In genomic region chr10:6181249-6181648, GRCh38 we compare ENCODE assay signal across 26 cellular contexts.
"Had no signal": no experiment of that assay in that cellular context is flagged by ENCODE, and none has a peak within 500 bp of the region (broad histone marks: within the 10 kb centered on the region; RNA-seq: fewer than 3 reads in every experiment).

No MANE protein-coding gene starts in this region.

- H3K27ac ChIP-seq: neural progenitor cell, neutrophil, parathyroid adenoma, right atrium auricular region, skin epidermis, thyroid gland, transverse colon, upper lobe of left lung, vagina had no signal

- H3K4me3 ChIP-seq: left ventricle myocardium inferior, lung, neural progenitor cell, right atrium auricular region, right lobe of liver, skin epidermis, thyroid gland, transverse colon, upper lobe of left lung, vagina had no signal

- H3K4me1 ChIP-seq: neural progenitor cell, parathyroid adenoma had no signal

- H3K9me3 ChIP-seq: left ventricle myocardium inferior, neutrophil, right atrium auricular region, right lobe of liver, thyroid gland, transverse colon, upper lobe of left lung, vagina had no signal

- ATAC-seq: natural killer cell, right lobe of liver had no signal

- H3K9me3 Mint-ChIP-seq: mesothelial cell of epicardium; natural killer cell; nephron progenitor cell; neural progenitor cell; stimulated activated naive CD8-positive, alpha-beta T cell treated with anti-CD3 and anti-CD28 coated beads, Interleukin-15, Interleukin-2, amounts not matched to agents 100 ng/mL and 50 ng/mL, for 24 hours had no signal

- DNase-seq: islet precursor cell; left ventricle myocardium inferior; mesendoderm; naive B cell; natural killer cell; nephron progenitor cell; occipital lobe; right lobe of liver; stimulated activated CD4-positive, alpha-beta T cell treated with anti-CD3 and anti-CD28 coated beads, Interleukin-12 subunit alpha, Interleukin-12 subunit beta, amount 100 ng/mL, for 4 hours; stimulated activated CD4-positive, alpha-beta T cell treated with anti-CD3 and anti-CD28 coated beads, Interleukin-15, amount 100 ng/mL, for 24 hours; stimulated activated CD4-positive, alpha-beta T cell treated with anti-CD3 and anti-CD28 coated beads, Interleukin-2, amount 100 ng/mL, for 24 hours; stimulated activated CD4-positive, alpha-beta T cell treated with anti-CD3 and anti-CD28 coated beads, Interleukin-4, amount 100 ng/mL, for 1 hour; stimulated activated naive CD4-positive, alpha-beta T cell; substantia nigra; thyroid gland; transverse colon; upper lobe of left lung had no signal

- H3K27ac Mint-ChIP-seq: mesothelial cell of epicardium; natural killer cell; stimulated activated naive CD8-positive, alpha-beta T cell treated with anti-CD3 and anti-CD28 coated beads, Interleukin-15, Interleukin-2, amounts not matched to agents 100 ng/mL and 50 ng/mL, for 24 hours had no signal

- H3K36me3 Mint-ChIP-seq: mesothelial cell of epicardium, naive B cell, natural killer cell, neural progenitor cell had no signal

- H3K9ac ChIP-seq: neural progenitor cell, parathyroid adenoma had no signal

- H3K27me3 Mint-ChIP-seq: naive B cell; stimulated activated naive CD8-positive, alpha-beta T cell treated with anti-CD3 and anti-CD28 coated beads, Interleukin-15, Interleukin-2, amounts not matched to agents 100 ng/mL and 50 ng/mL, for 24 hours had no signal

- H3K4me3 Mint-ChIP-seq: mesothelial cell of epicardium; naive B cell; natural killer cell; nephron progenitor cell; neural progenitor cell; stimulated activated naive CD8-positive, alpha-beta T cell treated with anti-CD3 and anti-CD28 coated beads, Interleukin-15, Interleukin-2, amounts not matched to agents 100 ng/mL and 50 ng/mL, for 24 hours had no signal

- H3K27me3 ChIP-seq: neural progenitor cell, neutrophil, right atrium auricular region, right lobe of liver, thyroid gland, transverse colon, upper lobe of left lung, vagina had no signal

- H3K36me3 ChIP-seq: left ventricle myocardium inferior, neural progenitor cell, right atrium auricular region, right lobe of liver, thyroid gland, transverse colon, upper lobe of left lung, vagina had no signal
